17 cellular contexts compared by ENCODE assay signal in genomic region chr5:158124606-158125316, GRCh38.
DNase-seq lines count a peak whose midpoint lies in the region; ATAC-seq, FAIRE-seq and TF ChIP-seq lines count a peak whose summit lies in the region.
"Had no signal": no experiment of that assay in that cellular context is flagged by ENCODE, and none has a peak within 500 bp of the region (broad histone marks: within the 10 kb centered on the region; RNA-seq: fewer than 3 reads in every experiment).

No MANE protein-coding gene starts in this region.

- CTCF ChIA-PET in GM12878 (lab: Yijun Ruan, JAX) = no interaction called here

- TF ChIP-seq CTCF in H9 (conservative IDR thresholded peaks at IDR 0.05) = no peak
- TF ChIP-seq CTCF in GM12878 (IDR thresholded peaks at IDR 0.05 in 2 of 3, conservative IDR thresholded peaks at IDR 0.05 in 1 of 3; ENCODE audit: control insufficient read depth in 2 of 3, extremely low read depth in 1 of 3, insufficient read depth in 1 of 3, low read depth in 3 of 3, low read length in 3 of 3) = no peak
- TF ChIP-seq CTCF in stomach (IDR thresholded peaks at IDR 0.05) = no peak

- H3K79me2 ChIP-seq in H9 (ENCODE audit: insufficient read depth, low read length) (no peaks in the 10 kb centered on the region), GM12878 (ENCODE audit: control insufficient read depth, insufficient read depth, low read length) (no peaks in the 10 kb centered on the region)

- H3K27ac Mint-ChIP-seq in H9 = peak overlapping the region in 2 of 3 experiments; percentile 1 to 23; a peak in 2 of 7 replicates
- H3K27ac Mint-ChIP-seq: CD8-positive, alpha-beta memory T cell had no signal

- BruUV-seq in GM12878 (replicated peaks; lab: Mats Ljungman, UMichigan) = no TSS peak

- no peak overlapping the region for H3K9ac ChIP-seq in H9 (ENCODE audit: extremely low read depth, insufficient read length, low read length)
- no peak overlapping the region for H3K9ac ChIP-seq in GM12878 (ENCODE audit: control insufficient read depth, insufficient read depth, low read length)
- H3K9ac ChIP-seq: BLaER1 had no signal

- intact Hi-C loops in GM12878 (cut with micrococcal nuclease; ENCODE audit: unreplicated experiment) (no loop called here), stomach (cut with DNase I; ENCODE audit: low total_unique reads) (no loop called here)

- H3K27me3 ChIP-seq in H9 (ENCODE audit: insufficient read depth, low read length) (no peaks in the 10 kb centered on the region; the same call in 1 of the 2 replicates), GM12878 (replicated peaks in 1 of 2; ENCODE audit: control insufficient read depth in 2 of 2, insufficient read depth in 2 of 2, low read length in 1 of 2) (peaks cover 0 to 4% of the 10 kb centered on the region in 2 experiments; a peak in 1 of 4 replicates), iPS DF 6.9 (ENCODE audit: control insufficient read depth, insufficient read depth, low read length) (no peaks in the 10 kb centered on the region), stomach (no peaks in the 10 kb centered on the region)
- H3K27me3 ChIP-seq: BLaER1 had no signal

- H3K23me2 ChIP-seq in H9 (ENCODE audit: insufficient read length, low read depth, low read length, poor library complexity, severe bottlenecking) = no peaks in the 10 kb centered on the region

- RAD21 ChIA-PET in GM12878 (lab: Charles Lee; ENCODE audit: unreplicated experiment) = no interaction called here

- ATAC-seq in GM12878 = peak; percentile 66
- no peak for ATAC-seq in GM18858 (IDR thresholded peaks at IDR 0.05; ENCODE audit: unreplicated experiment)
- no peak for ATAC-seq in GM19397 (IDR thresholded peaks at IDR 0.05; ENCODE audit: unreplicated experiment)

- FAIRE-seq in GM12878 (lab: Jason Lieb, UNC) = no peak
- FAIRE-seq: GM18507, H54 had no signal

- no peaks in the 10 kb centered on the region for H3K79me1 ChIP-seq in H9 (ENCODE audit: insufficient read depth, low read depth, low read length, poor library complexity, severe bottlenecking)

- POLR2A ChIA-PET in GM12878 (lab: Charles Lee) = no interaction called here

- TF ChIP-seq EP300 in GM12878 (IDR thresholded peaks at IDR 0.05; ENCODE audit: borderline replicate concordance in 1 of 2, control insufficient read depth in 1 of 2, low read depth in 2 of 2, low read length in 2 of 2) (no peak), stomach (IDR thresholded peaks at IDR 0.05) (no peak)

- SMC1A ChIA-PET in GM12878 (lab: Charles Lee; ENCODE audit: uncharacterized antibody, unreplicated experiment) = no interaction called here

- H3K4me3 Mint-ChIP-seq in H9 = no peak overlapping the region
- H3K4me3 Mint-ChIP-seq: CD8-positive, alpha-beta memory T cell had no signal

- TF ChIP-seq POLR2A in GM12878 (IDR thresholded peaks at IDR 0.05; ENCODE audit: low read depth, low read length) (no peak), stomach (IDR thresholded peaks at IDR 0.05) (no peak)

- no peak overlapping the region for H3K4ac ChIP-seq in H9 (ENCODE audit: low read depth, low read length)

- H2AK5ac ChIP-seq in H9 (ENCODE audit: insufficient read length, low read length) = no peak overlapping the region

- no peak overlapping the region for H3K23ac ChIP-seq in H9 (ENCODE audit: insufficient read length, low read depth, low read length)

- no peaks in the 10 kb centered on the region for H3K36me3 ChIP-seq in GM12878 (ENCODE audit: control insufficient read depth in 2 of 2, insufficient read depth in 2 of 2, low read length in 1 of 2)
- H3K36me3 ChIP-seq in iPS DF 6.9 (ENCODE audit: control insufficient read depth, insufficient read depth, low read length) = no peaks in the 10 kb centered on the region
- no peaks in the 10 kb centered on the region for H3K36me3 ChIP-seq in stomach
- H3K36me3 ChIP-seq: BLaER1 had no signal

- no peaks in the 10 kb centered on the region for H3K36me3 Mint-ChIP-seq in H9 (ENCODE audit: insufficient read depth in 1 of 3, low read depth in 3 of 3)
- H3K36me3 Mint-ChIP-seq: CD8-positive, alpha-beta memory T cell had no signal

- no peak overlapping the region for H3K56ac ChIP-seq in H9 (ENCODE audit: insufficient read length, low read depth, low read length)

- H3K4me3 ChIP-seq in GM12878 (no peak overlapping the region), iPS DF 6.9 (ENCODE audit: low read length) (no peak overlapping the region), stomach (no peak overlapping the region)
- H3K4me3 ChIP-seq: BLaER1 had no signal

- no peak overlapping the region for H3K18ac ChIP-seq in H9 (ENCODE audit: insufficient read length, low read depth, low read length)

- H3K27ac ChIP-seq in H9 (ENCODE audit: insufficient read length, low read depth, low read length) (no peak overlapping the region), GM12878 (ENCODE audit: control insufficient read depth, insufficient read depth) (no peak overlapping the region), iPS DF 6.9 (ENCODE audit: low read length) (no peak overlapping the region), stomach (no peak overlapping the region)
- H3K27ac ChIP-seq: BLaER1 had no signal

- no peak overlapping the region; the same call in 1 of the 2 replicates for H3K14ac ChIP-seq in H9 (ENCODE audit: insufficient read depth, low read length)

- H3K4me1 ChIP-seq in H9 (ENCODE audit: insufficient read depth, low read length) (peaks cover 3% of the 10 kb centered on the region; the same call in 1 of the 2 replicates), GM12878 (ENCODE audit: control insufficient read depth, insufficient read depth, low read length) (no peaks in the 10 kb centered on the region), iPS DF 6.9 (ENCODE audit: control insufficient read depth, insufficient read depth, low read length) (peaks cover 1% of the 10 kb centered on the region; the same call in 1 of the 2 replicates), stomach (no peaks in the 10 kb centered on the region)
- H3K4me1 ChIP-seq: Caco-2 had no signal

- H3K4me2 ChIP-seq in H9 (ENCODE audit: insufficient read depth, insufficient read length, low read length) (no peak overlapping the region), GM12878 (ENCODE audit: control insufficient read depth, insufficient read depth) (no peak overlapping the region)
- H3K4me2 ChIP-seq: BLaER1 had no signal

- in situ Hi-C loops in GM12878 (cut with MboI) = no loop called here

- H2AFZ ChIP-seq in H9 (ENCODE audit: low read length) (no peak overlapping the region), GM12878 (ENCODE audit: control insufficient read depth, low read depth, low read length) (no peak overlapping the region)

- H4K20me1 ChIP-seq in H9 (ENCODE audit: control insufficient read depth, insufficient read depth, insufficient read length) (no peaks in the 10 kb centered on the region), GM12878 (ENCODE audit: control insufficient read depth, insufficient read depth) (no peaks in the 10 kb centered on the region)
- H4K20me1 ChIP-seq: BLaER1 had no signal

- H2BK20ac ChIP-seq in H9 (ENCODE audit: low read depth, low read length, poor library complexity, severe bottlenecking) = no peak overlapping the region

- no peak overlapping the region for H2BK15ac ChIP-seq in H9 (ENCODE audit: low read depth, low read length)

- no peak overlapping the region for H4K8ac ChIP-seq in H9 (replicated peaks; ENCODE audit: insufficient read length, low read depth, low read length)

- H3K9me3 ChIP-seq in H9 (ENCODE audit: control insufficient read depth, low read depth, low read length) (no peaks in the 10 kb centered on the region), GM12878 (replicated peaks; ENCODE audit: control insufficient read depth, insufficient read depth, low read length) (no peaks in the 10 kb centered on the region), iPS DF 6.9 (ENCODE audit: control insufficient read depth, insufficient read depth, low read length) (no peaks in the 10 kb centered on the region; the same call in 1 of the 2 replicates), stomach (no peaks in the 10 kb centered on the region)
- H3K9me3 ChIP-seq: BLaER1, Caco-2 had no signal

- H2BK120ac ChIP-seq in H9 (ENCODE audit: low read depth, low read length, poor library complexity, severe bottlenecking) = no peak overlapping the region

- no peak for TF ChIP-seq RAD21 in GM12878 (IDR thresholded peaks at IDR 0.05; ENCODE audit: insufficient read depth, low read depth, low read length)

- no peak overlapping the region for H2BK12ac ChIP-seq in H9 (ENCODE audit: insufficient read length, low read depth, low read length)

- H3T11ph ChIP-seq in H9 (ENCODE audit: low read length) = no peak overlapping the region

- DNase-seq in ELF-1 (ENCODE audit: low read depth, low spot score) (peak; percentile 16), H9 (no peak), GM12878 (ENCODE audit: low read depth, low spot score) (no peak), iPS DF 6.9 (ENCODE audit: low read depth, low spot score) (peak; percentile 25), H4 (ENCODE audit: low spot score) (no peak), stomach (no peak)
- DNase-seq: 8988T; AML-193; Caco-2; CD8-positive, alpha-beta memory T cell; DND-41; GF-D8 had no signal

- no peak overlapping the region for H4K91ac ChIP-seq in H9 (ENCODE audit: insufficient read length, low read depth, low read length)

- no peaks in the 10 kb centered on the region for H3K9me3 Mint-ChIP-seq in H9

- no peak overlapping the region for H2BK5ac ChIP-seq in H9 (ENCODE audit: insufficient read length, low read length)

- no peak overlapping the region for H4K5ac ChIP-seq in H9 (ENCODE audit: insufficient read length, low read depth, low read length)

- H3K4me1 Mint-ChIP-seq in H9 = peaks cover 32 to 33% of the 10 kb centered on the region in 2 experiments
- H3K4me1 Mint-ChIP-seq: CD8-positive, alpha-beta memory T cell had no signal

- WGBS in H9 (ENCODE audit: extremely low coverage, insufficient read length, low lambda C conversion rate) = no CpG with 5 or more reads among the region's 3 CpGs
- WGBS in GM12878 (ENCODE audit: insufficient coverage, insufficient replicate concordance, low lambda C conversion rate, missing lambda C conversion rate) = 52% methylated on average over 3 of the region's 3 CpGs
- no CpG with 5 or more reads among the region's 3 CpGs for WGBS in iPS DF 6.9 (ENCODE audit: insufficient coverage, insufficient read length)
- WGBS in stomach, 5 donors = 93 to 95% (median 94%) methylated on average over 3 of the region's 3 CpGs

- peaks cover 19% of the 10 kb centered on the region for H3K27me3 Mint-ChIP-seq in H9 (ENCODE audit: low read depth)

TF ChIP-seq in GM12878, 131 proteins besides CTCF, POLR2A, EP300 and RAD21:
- no peak for TF ChIP-seq SUPT20H (IDR thresholded peaks at IDR 0.05; ENCODE audit: borderline replicate concordance, control insufficient read depth, low read depth, low read length)
- peak; percentile 31; the same call in 1 of the 2 replicates for TF ChIP-seq ZNF24 (IDR thresholded peaks at IDR 0.05)

Comparison
In these comparisons a context has a peak if more than half of its experiments do, and no peak if none do; other contexts are left out.
1. DNase-seq: peak in ELF-1 (single experiment) and iPS DF 6.9 (single experiment); none in H9 (single experiment), GM12878 (single experiment), H4 (single experiment) and stomach (single experiment).